ENCODE assay signal across 22 cellular contexts in genomic region chr11:110866081-110866480, GRCh38.
A peak's percentile ranks its signal among the peaks of the same experiment; 100 is the strongest.
DNase-seq lines count a peak whose midpoint lies in the region; ATAC-seq and TF ChIP-seq lines count a peak whose summit lies in the region.
"Had no signal": no experiment of that assay in that cellular context is flagged by ENCODE, and none has a peak within 500 bp of the region (broad histone marks: within the 10 kb centered on the region; RNA-seq: fewer than 3 reads in every experiment).

No MANE protein-coding gene starts in this region.

- no peak for TF ChIP-seq EP300 in esophagus muscularis mucosa (IDR thresholded peaks at IDR 0.05)

- TF ChIP-seq CTCF in esophagus muscularis mucosa (IDR thresholded peaks at IDR 0.05) (no peak), GM13976 (IDR thresholded peaks at IDR 0.05; ENCODE audit: borderline replicate concordance, control extremely low read depth, extremely low read depth, insufficient read depth, missing control alignments) (no peak)

- 62% methylated on average over 2 of the region's 4 CpGs for WGBS in esophagus muscularis mucosa

- H3K27me3 ChIP-seq in adipocyte (replicated peaks; ENCODE audit: control insufficient read depth, insufficient read depth, low read length) (no peaks in the 10 kb centered on the region), esophagus muscularis mucosa (no peaks in the 10 kb centered on the region)
- H3K27me3 ChIP-seq: BLaER1 had no signal

- H3K9ac ChIP-seq in adipocyte (ENCODE audit: low read length): no peak overlapping the region
- H3K9ac ChIP-seq: BLaER1 had no signal

- intact Hi-C loops in sciatic nerve (cut with DNase I) (no loop called here), esophagus muscularis mucosa (cut with DNase I) (no loop called here)

- H3K4me1 ChIP-seq in adipocyte (ENCODE audit: control insufficient read depth, insufficient read depth, low read length) (peaks cover 3% of the 10 kb centered on the region), esophagus muscularis mucosa (peaks cover 0 to 4% (median 0%) of the 10 kb centered on the region in 4 donors)
- H3K4me1 ChIP-seq: BLaER1 had no signal

- TF ChIP-seq POLR2A in esophagus muscularis mucosa (IDR thresholded peaks at IDR 0.05; ENCODE audit: low read depth): no peak

- H3K4me3 ChIP-seq in adipocyte (ENCODE audit: low read length) (no peak overlapping the region), esophagus muscularis mucosa (no peak overlapping the region)
- H3K4me3 ChIP-seq: BLaER1, SK-N-MC had no signal

- in situ Hi-C loops in GM13976 (cut with MboI; ENCODE audit: low sequenced_read_pairs, unreplicated experiment): no loop called here

- H3K27ac ChIP-seq in esophagus muscularis mucosa (replicated peaks in 1 of 4): no peak overlapping the region
- H3K27ac ChIP-seq: BLaER1, SK-N-MC had no signal

- H3K36me3 ChIP-seq in adipocyte (ENCODE audit: control insufficient read depth, insufficient read depth, low read length, severe bottlenecking) (no peaks in the 10 kb centered on the region), esophagus muscularis mucosa (no peaks in the 10 kb centered on the region)
- H3K36me3 ChIP-seq: BLaER1 had no signal

- DNase-seq in ELF-1 (ENCODE audit: low read depth, low spot score) (peak; percentile 14), adipocyte (ENCODE audit: low read depth) (peak; percentile 77), fibroblast of gingiva (ENCODE audit: low read depth) (peak; percentile 36), sciatic nerve (ENCODE audit: low spot score) (no peak), esophagus muscularis mucosa (ENCODE audit: extremely low spot score) (no peak), GM13976 (ENCODE audit: low spot score) (no peak), GDM1 (lab: John Stamatoyannopoulos, UW) (no peak)
- DNase-seq: CD4-positive, CD25-positive, alpha-beta regulatory T cell; COR-L47; DMS53; GF-D8; NCI-H1048; NCI-H1417; NCI-H1694; NCI-H2029 treated with DMSO at 0.1 percent for 48 hours; NCI-H2227 treated with DMSO at 0.1 percent for 48 hours; NCI-H526 treated with DMSO at 0.1 percent for 48 hours; SHP77 treated with DMSO at 0.1 percent for 48 hours had no signal

- ATAC-seq in sciatic nerve (peak; percentile 20), HG02798 (IDR thresholded peaks at IDR 0.05; ENCODE audit: poor library complexity, unreplicated experiment) (no peak)
- ATAC-seq: Panc1 had no signal

- H3K9me3 ChIP-seq in adipocyte (ENCODE audit: control insufficient read depth, low read length): no peaks in the 10 kb centered on the region
- H3K9me3 ChIP-seq in esophagus muscularis mucosa: no peaks in the 10 kb centered on the region
- H3K9me3 ChIP-seq: BLaER1 had no signal

Comparison
In these comparisons a context has a peak if more than half of its experiments do, and no peak if none do; other contexts are left out.
1. DNase-seq: peak in ELF-1 (single experiment), adipocyte (single experiment) and fibroblast of gingiva (single experiment); none in sciatic nerve (single experiment), esophagus muscularis mucosa (single experiment), GM13976 (single experiment) and GDM1 (single experiment).